ENCODE assay signal across 11 cellular contexts in genomic region chr12:47804177-47804576, GRCh38. TPM values are rescaled to one million over a fixed set of nuclear protein-coding genes. Genes with fewer than 3 reads are reported as not detected.
A peak's percentile ranks its signal among the peaks of the same experiment; 100 is the strongest.
DNase-seq lines count a peak whose midpoint lies in the region; TF ChIP-seq lines count a peak whose summit lies in the region.
"Had no signal": no experiment of that assay in that cellular context is flagged by ENCODE, and none has a peak within 500 bp of the region (broad histone marks: within the 10 kb centered on the region; RNA-seq: fewer than 3 reads in every experiment).

No MANE protein-coding gene starts in this region.

- TF ChIP-seq CTCF in DOHH2 (IDR thresholded peaks at IDR 0.05; ENCODE audit: low read depth, low read length, poor library complexity, severe bottlenecking) (no peak), adrenal gland (IDR thresholded peaks at IDR 0.05) (no peak), nephron progenitor cell (IDR thresholded peaks at IDR 0.05) (no peak)

- H3K4me2 ChIP-seq in BLaER1 = peak overlapping the region; percentile 97
- peak overlapping the region; percentile 42 for H3K4me2 ChIP-seq in DOHH2 (ENCODE audit: low read length)

- peaks cover 4% of the 10 kb centered on the region for H3K27me3 Mint-ChIP-seq in nephron progenitor cell (ENCODE audit: low read depth, poor library complexity)

- TF ChIP-seq POLR2A in adrenal gland (IDR thresholded peaks at IDR 0.05) = no peak

- H3K9me3 Mint-ChIP-seq in nephron progenitor cell = no peaks in the 10 kb centered on the region

- H3K27ac Mint-ChIP-seq in nephron progenitor cell = peak overlapping the region; percentile 96

- H3K4me3 Mint-ChIP-seq in nephron progenitor cell = no peak overlapping the region

- H4K20me1 ChIP-seq in BLaER1 (peaks cover 100% of the 10 kb centered on the region), DOHH2 (ENCODE audit: control insufficient read depth, insufficient read depth, low read depth, low read length) (peaks cover 45% of the 10 kb centered on the region; the same call in 1 of the 2 replicates)

- H3K36me3 Mint-ChIP-seq in nephron progenitor cell (ENCODE audit: low read depth) = peaks cover 12% of the 10 kb centered on the region

- CTCF ChIA-PET in HEK293T (lab: Yijun Ruan, JAX) = no interaction called here

- H3K9me3 ChIP-seq in BLaER1 (no peaks in the 10 kb centered on the region), DOHH2 (ENCODE audit: control insufficient read depth, insufficient read depth, low read length) (no peaks in the 10 kb centered on the region), adrenal gland (replicated peaks in 1 of 3) (no peaks in the 10 kb centered on the region)
- H3K9me3 ChIP-seq: prostate gland had no signal

- peak overlapping the region; percentile 98 for H3K27ac ChIP-seq in BLaER1
- no peak overlapping the region for H3K27ac ChIP-seq in DOHH2 (ENCODE audit: low read depth, low read length)
- peak overlapping the region in 3 of 5 donors; percentile 24 to 78 (median 67) for H3K27ac ChIP-seq in adrenal gland

- POLR2A ChIA-PET in HEK293T (lab: Yijun Ruan, JAX) = no interaction called here

- H3K36me3 ChIP-seq in BLaER1 = peaks cover 50% of the 10 kb centered on the region
- peaks cover 90% of the 10 kb centered on the region for H3K36me3 ChIP-seq in DOHH2 (ENCODE audit: control insufficient read depth, low read length)
- peaks cover 0 to 15% of the 10 kb centered on the region in 2 donors for H3K36me3 ChIP-seq in adrenal gland (replicated peaks in 1 of 2)
- H3K36me3 ChIP-seq: prostate gland had no signal

- peaks cover 86% of the 10 kb centered on the region for H3K4me1 Mint-ChIP-seq in nephron progenitor cell

- intact Hi-C loops in adrenal gland (cut with DNase I) = loop anchor here in 1 of 2 donors (5.0 kb wide), 1 partner anchor 33 kb away; no protein-coding TSS in a partner anchor

- 43 to 74% (median 68%) methylated on average over 5 to 8 of the region's 8 CpGs for WGBS in adrenal gland, 4 donors

- H3K4me1 ChIP-seq in BLaER1 (peaks cover 100% of the 10 kb centered on the region), DOHH2 (ENCODE audit: control insufficient read depth, low read length) (peaks cover 93% of the 10 kb centered on the region), adrenal gland (replicated peaks in 1 of 2) (peaks cover 57 to 100% of the 10 kb centered on the region in 2 donors)

- peaks cover 100% of the 10 kb centered on the region for H3K79me2 ChIP-seq in DOHH2 (ENCODE audit: control insufficient read depth, low read length)

- DNase-seq in adrenal gland (no peak), nephron progenitor cell (no peak), GM19240 (ENCODE audit: insufficient read length, low spot score) (no peak), NCI-H2196 treated with DMSO at 0.1 percent for 48 hours (lab: John Stamatoyannopoulos, UW; ENCODE audit: unreplicated experiment) (no peak), NCI-H524 (lab: John Stamatoyannopoulos, UW) (no peak), HEK293T (ENCODE audit: extremely low spot score) (no peak)
- DNase-seq: C1 segment of cervical spinal cord, midbrain had no signal

- peak overlapping the region; percentile 68 for H3K9ac ChIP-seq in BLaER1

- H3K4me3 ChIP-seq in BLaER1 (no peak overlapping the region), DOHH2 (ENCODE audit: low read length) (no peak overlapping the region), adrenal gland (no peak overlapping the region)
- H3K4me3 ChIP-seq: prostate gland had no signal

- H3K27me3 ChIP-seq in BLaER1 (no peaks in the 10 kb centered on the region), DOHH2 (ENCODE audit: control insufficient read depth, low read length) (no peaks in the 10 kb centered on the region), adrenal gland (no peaks in the 10 kb centered on the region)

- H3F3A ChIP-seq in DOHH2 (ENCODE audit: control insufficient read depth, insufficient read depth) = peaks cover 5% of the 10 kb centered on the region; the same call in 1 of the 2 replicates

- H3K9me2 ChIP-seq in DOHH2 (replicated peaks; ENCODE audit: control insufficient read depth, low read length) = no peaks in the 10 kb centered on the region

TF ChIP-seq in HEK293T, 16 proteins besides CTCF, POLR2A, EP300 and RAD21:
- TF ChIP-seq L3MBTL2 (conservative IDR thresholded peaks at IDR 0.05) (no peak), ARNT (IDR thresholded peaks at IDR 0.05) (no peak), ELF4 (IDR thresholded peaks at IDR 0.05) (no peak), FOXK2 (IDR thresholded peaks at IDR 0.05) (no peak), PKNOX1 (IDR thresholded peaks at IDR 0.05) (no peak), SP1 (IDR thresholded peaks at IDR 0.05) (no peak), FOXM1 (IDR thresholded peaks at IDR 0.05; ENCODE audit: borderline replicate concordance) (no peak), LEF1 (IDR thresholded peaks at IDR 0.05; ENCODE audit: borderline replicate concordance) (no peak), BHLHE40 (IDR thresholded peaks at IDR 0.05; ENCODE audit: borderline replicate concordance) (no peak), TARDBP (IDR thresholded peaks at IDR 0.05) (no peak), CTBP1 (IDR thresholded peaks at IDR 0.05; ENCODE audit: borderline replicate concordance) (no peak), FOXA1 (IDR thresholded peaks at IDR 0.05) (no peak)

RNA-seq across cellular contexts. Expression of gene HDAC7, which starts 15.5 kb away (rescaled TPM):
- 100 to 1,000 TPM in 5 of 8 donors, 10 to 100 TPM in 3; 66.6 to 178 (median 147) TPM for total RNA-seq in adrenal gland
- polyA plus RNA-seq in adrenal gland = 100 to 1,000 TPM; 110 to 184 (median 164) TPM

RNA-seq across cellular contexts. Expression of gene SLC48A1, which starts 31.1 kb away (rescaled TPM):
- total RNA-seq in adrenal gland = 10 to 100 TPM; 52.5 to 91.9 (median 73.6) TPM
- 10 to 100 TPM; 36.3 to 51.0 (median 44.8) TPM for polyA plus RNA-seq in adrenal gland

RNA-seq across cellular contexts. Expression of gene RAPGEF3, which starts 45.5 kb away (rescaled TPM):
- total RNA-seq in adrenal gland = 10 to 100 TPM in 3 of 8 donors, 1 to 10 TPM in 5; 2.4 to 14.6 (median 9.3) TPM
- polyA plus RNA-seq in adrenal gland = 10 to 100 TPM in 2 of 3 donors, 1 to 10 TPM in 1; 1.4 to 69.4 (median 43.8) TPM
